Comparison of ENCODE assay signal across 8 cellular contexts in the genomic region with DNA sequence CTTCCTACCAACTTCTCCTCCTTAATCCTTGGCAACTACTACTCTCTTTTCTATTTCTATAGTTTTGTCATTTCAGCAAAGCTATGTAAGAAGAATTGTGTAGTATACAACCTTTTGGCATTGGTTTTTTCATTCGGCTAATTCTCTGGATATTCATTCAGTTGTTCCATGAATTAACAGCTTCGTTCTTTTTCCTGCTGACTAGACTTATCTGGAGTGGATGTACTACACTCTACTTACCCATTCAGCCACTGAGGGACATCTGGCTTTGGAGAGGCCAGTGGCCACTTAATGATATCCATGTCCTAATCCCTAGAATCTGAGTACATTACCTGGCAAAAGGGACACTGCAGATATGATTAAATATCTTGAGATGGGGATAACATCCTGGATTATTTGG.
"Had no signal": no experiment of that assay in that cellular context is flagged by ENCODE, and none has a peak within 500 bp of the region (broad histone marks: within the 10 kb centered on the region; RNA-seq: fewer than 3 reads in every experiment).

No MANE protein-coding gene starts in this region.

- FAIRE-seq: H1, H54 had no signal

- H3K27ac ChIP-seq: HL-60 had no signal

- H3K4me2 ChIP-seq: GM23338 had no signal

- ATAC-seq: GM23338 had no signal

- DNase-seq: H9, HCEC 1CT, Kasumi-1, KG1 had no signal

- H2AFZ ChIP-seq: GM23338 had no signal

- H3K4me3 ChIP-seq: GM23338 had no signal
